ENCODE assay signal across 10 cellular contexts in genomic region chr6:4296552-4296951, GRCh38.
"Had no signal": no experiment of that assay in that cellular context is flagged by ENCODE, and none has a peak within 500 bp of the region (broad histone marks: within the 10 kb centered on the region; RNA-seq: fewer than 3 reads in every experiment).

No MANE protein-coding gene starts in this region.

- ATAC-seq: HCT116, HepG2 had no signal

- H3K4me3 Mint-ChIP-seq: HFFc6, IgD-negative memory B cell had no signal

- H3K4me1 ChIP-seq: HAP-1 had no signal

- H3K36me3 ChIP-seq: HAP-1 had no signal

- DNase-seq: GM23248, GOT3, H7, HFFc6, KBM-7 had no signal

- H3K27ac Mint-ChIP-seq: HFFc6 had no signal

- H3K27ac ChIP-seq: GM23248, HL-60 had no signal

- H3K9ac ChIP-seq: GM23248 had no signal

- H3K4me3 ChIP-seq: GM23248, HAP-1 had no signal

- H3K9me3 ChIP-seq: HAP-1 had no signal

- H3K4me1 Mint-ChIP-seq: IgD-negative memory B cell had no signal
